ENCODE assay signal across 1 cellular context in genomic region chr5:31481531-31481930, GRCh38.
TF ChIP-seq lines count a peak whose summit lies in the region.

No MANE protein-coding gene starts in this region.

TF ChIP-seq in IMR-90, 13 proteins besides CTCF, POLR2A, EP300 and RAD21 (continued from another document):
- TF ChIP-seq ELK1 (IDR thresholded peaks at IDR 0.05; ENCODE audit: borderline replicate concordance, low read depth, low read length), result no peak
- no peak for TF ChIP-seq USF2 (IDR thresholded peaks at IDR 0.05; ENCODE audit: low read depth, low read length)
- no peak for TF ChIP-seq CHD1 (IDR thresholded peaks at IDR 0.05; ENCODE audit: low read depth, low read length)
- no peak for TF ChIP-seq BHLHE40 (IDR thresholded peaks at IDR 0.05; ENCODE audit: low read depth, low read length)
